Comparison of ENCODE assay signal across 34 cellular contexts in genomic region chr17:68420065-68420847, GRCh38.
"Had no signal": no experiment of that assay in that cellular context is flagged by ENCODE, and none has a peak within 500 bp of the region (broad histone marks: within the 10 kb centered on the region; RNA-seq: fewer than 3 reads in every experiment).

No MANE protein-coding gene starts in this region.

- ATAC-seq: activated CD4-positive, alpha-beta T cell treated with anti-CD3 and anti-CD28 coated beads for 36 hours; activated CD4-positive, CD25-positive, alpha-beta regulatory T cell treated with anti-CD3 and anti-CD28 coated beads, Interleukin-2, amount 50 U/mL, for 24 hours; activated CD8-positive, alpha-beta T cell treated with anti-CD3 and anti-CD28 coated beads, Interleukin-2, amount 10 ng/mL, durations not matched to agents 7 days and 5 days; PC-3 had no signal

- H3K4me3 Mint-ChIP-seq: activated CD4-positive, alpha-beta T cell treated with anti-CD3 and anti-CD28 coated beads for 36 hours; activated CD4-positive, alpha-beta T cell treated with anti-CD3 and anti-CD28 coated beads, Interleukin-2, amount 10 ng/mL, durations not matched to agents 7 days and 5 days; activated CD8-positive, alpha-beta T cell treated with anti-CD3 and anti-CD28 coated beads, Interleukin-2, amount 10 ng/mL, durations not matched to agents 7 days and 5 days; activated naive CD4-positive, alpha-beta T cell treated with anti-CD3 and anti-CD28 coated beads, Interleukin-2, amount 50 U/mL, for 24 hours; activated naive CD8-positive, alpha-beta T cell treated with anti-CD3 and anti-CD28 coated beads, Interleukin-2, amount 10 ng/mL, durations not matched to agents 7 days and 5 days; activated T-cell treated with anti-CD3 and anti-CD28 coated beads, Interleukin-2, amount 50 U/mL, for 24 hours; T-helper 1 cell treated with Interleukin-12 subunit alpha and Interleukin-12 subunit beta and Interleukin-4 antibody, amounts not matched to agents 30 μg/mL and 1 μg/mL, for 36 hours; T-helper 2 cell treated with Interferon-gamma antibody and Interleukin-4, amounts not matched to agents 5 μg/mL and 100 μg/mL, for 36 hours had no signal

- H3K9me3 Mint-ChIP-seq: activated naive CD4-positive, alpha-beta T cell treated with anti-CD3 and anti-CD28 coated beads, Interleukin-2, amount 50 U/mL, for 24 hours; activated T-cell treated with anti-CD3 and anti-CD28 coated beads, Interleukin-2, amount 50 U/mL, for 24 hours had no signal

- H3K4me3 ChIP-seq: ascending aorta, breast epithelium, MG63, Peyer's patch, SJSA1 had no signal

- H3K9me3 ChIP-seq: Peyer's patch, SJSA1, SK-N-SH had no signal

- H3K27ac ChIP-seq: ascending aorta, breast epithelium, Peyer's patch, SJSA1 had no signal

- H3K27me3 Mint-ChIP-seq: activated CD4-positive, alpha-beta T cell treated with anti-CD3 and anti-CD28 coated beads for 36 hours; activated CD4-positive, alpha-beta T cell treated with anti-CD3 and anti-CD28 coated beads, Interleukin-2, amount 10 ng/mL, durations not matched to agents 7 days and 5 days; activated naive CD4-positive, alpha-beta T cell treated with anti-CD3 and anti-CD28 coated beads, Interleukin-2, amount 50 U/mL, for 24 hours; activated naive CD8-positive, alpha-beta T cell treated with anti-CD3 and anti-CD28 coated beads, Interleukin-2, amount 10 ng/mL, durations not matched to agents 7 days and 5 days; activated T-cell treated with anti-CD3 and anti-CD28 coated beads, Interleukin-2, amount 50 U/mL, for 24 hours had no signal

- H3K27ac Mint-ChIP-seq: activated CD4-positive, alpha-beta T cell treated with anti-CD3 and anti-CD28 coated beads for 36 hours; activated CD4-positive, alpha-beta T cell treated with anti-CD3 and anti-CD28 coated beads, Interleukin-2, amount 10 ng/mL, durations not matched to agents 7 days and 5 days; activated CD8-positive, alpha-beta T cell treated with anti-CD3 and anti-CD28 coated beads, Interleukin-2, amount 10 ng/mL, durations not matched to agents 7 days and 5 days; activated naive CD8-positive, alpha-beta T cell treated with anti-CD3 and anti-CD28 coated beads, Interleukin-2, amount 10 ng/mL, durations not matched to agents 7 days and 5 days; activated T-cell treated with anti-CD3 and anti-CD28 coated beads, Interleukin-2, amount 50 U/mL, for 24 hours; activated T-helper 2 cell treated with anti-CD3 and anti-CD28 coated beads, Interferon-gamma antibody, Interleukin-2, Interleukin-4, amounts not matched to agents 10 μg/mL and 5 μg/mL and 100 μg/mL, durations not matched to agents 14 hours and 24 hours and 36 hours; T-helper 1 cell treated with Interleukin-12 subunit alpha and Interleukin-12 subunit beta and Interleukin-4 antibody, amounts not matched to agents 30 μg/mL and 1 μg/mL, for 36 hours; T-helper 2 cell treated with Interferon-gamma antibody and Interleukin-4, amounts not matched to agents 5 μg/mL and 100 μg/mL, for 36 hours had no signal

- DNase-seq: activated CD4-positive, alpha-beta T cell treated with anti-CD3 and anti-CD28 coated beads for 36 hours; activated CD4-positive, alpha-beta T cell treated with anti-CD3 and anti-CD28 coated beads, Interleukin-2, amount 10 ng/mL, durations not matched to agents 7 days and 5 days; activated CD4-positive, alpha-beta T cell treated with anti-CD3 and anti-CD28 coated beads, Interleukin-2, amount 50 U/mL, for 48 hours; activated CD8-positive, alpha-beta T cell treated with anti-CD3 and anti-CD28 coated beads, Interleukin-2, amount 10 ng/mL, durations not matched to agents 7 days and 5 days; activated gamma-delta T cell; activated naive CD4-positive, alpha-beta T cell treated with Interleukin-2 at 50 U/mL for 16 hours; activated naive CD8-positive, alpha-beta T cell treated with anti-CD3 and anti-CD28 coated beads, Interleukin-2, amount 10 ng/mL, durations not matched to agents 7 days and 5 days; activated T-cell treated with anti-CD3 and anti-CD28 coated beads, Interleukin-2, amount 50 U/mL, for 24 hours; amygdala; Kasumi-1; KG1; MG63; NCI-H1048; NCI-H1105 treated with DMSO at 0.1 percent for 48 hours; NCI-H1436; NCI-H1694; NCI-H1930; NCI-H2081 treated with DMSO at 0.1 percent for 48 hours; NCI-H345; NCI-H524 treated with DMSO at 0.1 percent for 48 hours; NK-92 treated with Interleukin-12 subunit alpha and Interleukin-12 subunit beta, amount 100 ng/mL, for 24 hours; PC-3; Peyer's patch; RPMI8226; SHP77 treated with DMSO at 0.1 percent for 48 hours; SK-N-SH had no signal

- H3K36me3 ChIP-seq: breast epithelium, MG63 had no signal

- H3K27me3 ChIP-seq: ascending aorta, breast epithelium, MG63, Peyer's patch, SJSA1 had no signal

- H3K4me1 ChIP-seq: ascending aorta, breast epithelium, Peyer's patch, SJSA1 had no signal
